In genomic region chr11:131899954-131900580, GRCh38 we compare ENCODE assay signal across 16 cellular contexts.
DNase-seq lines count a peak whose midpoint lies in the region; ATAC-seq and TF ChIP-seq lines count a peak whose summit lies in the region.
"Had no signal": no experiment of that assay in that cellular context is flagged by ENCODE, and none has a peak within 500 bp of the region (broad histone marks: within the 10 kb centered on the region; RNA-seq: fewer than 3 reads in every experiment).

No MANE protein-coding gene starts in this region.

- DNase-seq in AG20443 (ENCODE audit: low spot score) (peak; percentile 33), stomach (no peak), NCI-H2196 (lab: John Stamatoyannopoulos, UW; ENCODE audit: unreplicated experiment) (no peak)
- DNase-seq in activated T-helper 1 cell treated with anti-CD3 and anti-CD28 coated beads, Interleukin-12 subunit alpha, Interleukin-12 subunit beta, Interleukin-2, Interleukin-4 antibody, amounts not matched to agents 30 ng/mL and 10 ng/mL and 1 ng/mL, durations not matched to agents 14 hours and 24 hours and 36 hours (ENCODE audit: low spot score), result no peak
- DNase-seq: activated CD8-positive, alpha-beta T cell treated with anti-CD3 and anti-CD28 coated beads for 36 hours; activated effector memory CD4-positive, alpha-beta T cell treated with Interleukin-2 at 50 U/mL for 16 hours; Karpas-422; NCI-H2029; NK-92 treated with Interleukin-12 subunit alpha and Interleukin-12 subunit beta, amount 100 ng/mL, for 24 hours had no signal

- H3K4me1 ChIP-seq in gastroesophageal sphincter, result no peaks in the 10 kb centered on the region
- no peaks in the 10 kb centered on the region for H3K4me1 ChIP-seq in stomach
- H3K4me1 ChIP-seq: ascending aorta had no signal

- intact Hi-C loops in activated T-helper 1 cell treated with anti-CD3 and anti-CD28 coated beads, Interleukin-12 subunit alpha, Interleukin-12 subunit beta, Interleukin-2, Interleukin-4 antibody, amounts not matched to agents 30 ng/mL and 10 ng/mL and 1 ng/mL, durations not matched to agents 14 hours and 24 hours and 36 hours (cut with micrococcal nuclease), result no loop called here
- intact Hi-C loops in stomach (cut with DNase I; ENCODE audit: low total_unique reads), result no loop called here

- 63% methylated on average over 6 of the region's 6 CpGs for WGBS in gastroesophageal sphincter (ENCODE audit: low coverage in 1 of 2), 2 donors
- WGBS in stomach, 5 donors, result 56 to 64% (median 60%) methylated on average over 6 of the region's 6 CpGs

- H3K4me3 Mint-ChIP-seq in activated T-helper 1 cell treated with anti-CD3 and anti-CD28 coated beads, Interleukin-12 subunit alpha, Interleukin-12 subunit beta, Interleukin-2, Interleukin-4 antibody, amounts not matched to agents 30 ng/mL and 10 ng/mL and 1 ng/mL, durations not matched to agents 14 hours and 24 hours and 36 hours, result no peak overlapping the region
- H3K4me3 Mint-ChIP-seq: activated CD8-positive, alpha-beta T cell treated with anti-CD3 and anti-CD28 coated beads for 36 hours; mesothelial cell of epicardium had no signal

- no peak for TF ChIP-seq CTCF in gastroesophageal sphincter (IDR thresholded peaks at IDR 0.05)
- no peak for TF ChIP-seq CTCF in stomach (IDR thresholded peaks at IDR 0.05)

- no peaks in the 10 kb centered on the region for H3K36me3 ChIP-seq in gastroesophageal sphincter
- H3K36me3 ChIP-seq in stomach, result no peaks in the 10 kb centered on the region
- H3K36me3 ChIP-seq: ascending aorta, tibial nerve had no signal

- H3K4me3 ChIP-seq in gastroesophageal sphincter (no peak overlapping the region), stomach (no peak overlapping the region)
- H3K4me3 ChIP-seq: ascending aorta, tibial nerve had no signal

- H3K27ac ChIP-seq in gastroesophageal sphincter (no peak overlapping the region), stomach (no peak overlapping the region)
- H3K27ac ChIP-seq: ascending aorta had no signal

- no peaks in the 10 kb centered on the region for H3K9me3 Mint-ChIP-seq in activated T-helper 1 cell treated with anti-CD3 and anti-CD28 coated beads, Interleukin-12 subunit alpha, Interleukin-12 subunit beta, Interleukin-2, Interleukin-4 antibody, amounts not matched to agents 30 ng/mL and 10 ng/mL and 1 ng/mL, durations not matched to agents 14 hours and 24 hours and 36 hours
- H3K9me3 Mint-ChIP-seq: activated CD8-positive, alpha-beta T cell treated with anti-CD3 and anti-CD28 coated beads for 36 hours; mesothelial cell of epicardium had no signal

- no peak overlapping the region for H3K27ac Mint-ChIP-seq in activated T-helper 1 cell treated with anti-CD3 and anti-CD28 coated beads, Interleukin-12 subunit alpha, Interleukin-12 subunit beta, Interleukin-2, Interleukin-4 antibody, amounts not matched to agents 30 ng/mL and 10 ng/mL and 1 ng/mL, durations not matched to agents 14 hours and 24 hours and 36 hours
- H3K27ac Mint-ChIP-seq: activated CD8-positive, alpha-beta T cell treated with anti-CD3 and anti-CD28 coated beads for 36 hours; mesothelial cell of epicardium had no signal

- ATAC-seq in GM19395 (IDR thresholded peaks at IDR 0.05; ENCODE audit: unreplicated experiment) (peak; percentile 62), HG03103 (IDR thresholded peaks at IDR 0.05; ENCODE audit: low read depth, unreplicated experiment) (peak; percentile 66), gastroesophageal sphincter (peak; percentile 61), GM18511 (IDR thresholded peaks at IDR 0.05; ENCODE audit: unreplicated experiment) (no peak)
- ATAC-seq: activated CD8-positive, alpha-beta T cell treated with anti-CD3 and anti-CD28 coated beads for 36 hours had no signal

- no peak for TF ChIP-seq POLR2A in gastroesophageal sphincter (IDR thresholded peaks at IDR 0.05)
- TF ChIP-seq POLR2A in stomach (IDR thresholded peaks at IDR 0.05), result no peak

- H3K27me3 ChIP-seq in gastroesophageal sphincter (no peaks in the 10 kb centered on the region), stomach (peaks cover 0 to 5% (median 0%) of the 10 kb centered on the region in 3 donors)
- H3K27me3 ChIP-seq: ascending aorta, tibial nerve had no signal

- no peak for TF ChIP-seq EP300 in gastroesophageal sphincter (IDR thresholded peaks at IDR 0.05)
- no peak for TF ChIP-seq EP300 in stomach (IDR thresholded peaks at IDR 0.05)

- no peaks in the 10 kb centered on the region for H3K36me3 Mint-ChIP-seq in activated T-helper 1 cell treated with anti-CD3 and anti-CD28 coated beads, Interleukin-12 subunit alpha, Interleukin-12 subunit beta, Interleukin-2, Interleukin-4 antibody, amounts not matched to agents 30 ng/mL and 10 ng/mL and 1 ng/mL, durations not matched to agents 14 hours and 24 hours and 36 hours (ENCODE audit: low read depth)
- H3K36me3 Mint-ChIP-seq: mesothelial cell of epicardium had no signal

- H3K9me3 ChIP-seq in gastroesophageal sphincter (peaks cover 0 to 7% (median 0%) of the 10 kb centered on the region in 3 donors), stomach (no peaks in the 10 kb centered on the region)
- H3K9me3 ChIP-seq: ascending aorta, tibial nerve had no signal

- H3K27me3 Mint-ChIP-seq in activated T-helper 1 cell treated with anti-CD3 and anti-CD28 coated beads, Interleukin-12 subunit alpha, Interleukin-12 subunit beta, Interleukin-2, Interleukin-4 antibody, amounts not matched to agents 30 ng/mL and 10 ng/mL and 1 ng/mL, durations not matched to agents 14 hours and 24 hours and 36 hours (ENCODE audit: insufficient read depth), result no peaks in the 10 kb centered on the region

- no peaks in the 10 kb centered on the region for H3K4me1 Mint-ChIP-seq in activated T-helper 1 cell treated with anti-CD3 and anti-CD28 coated beads, Interleukin-12 subunit alpha, Interleukin-12 subunit beta, Interleukin-2, Interleukin-4 antibody, amounts not matched to agents 30 ng/mL and 10 ng/mL and 1 ng/mL, durations not matched to agents 14 hours and 24 hours and 36 hours (ENCODE audit: low read depth)
